ENCODE assay signal across 13 cellular contexts in the genomic region with DNA sequence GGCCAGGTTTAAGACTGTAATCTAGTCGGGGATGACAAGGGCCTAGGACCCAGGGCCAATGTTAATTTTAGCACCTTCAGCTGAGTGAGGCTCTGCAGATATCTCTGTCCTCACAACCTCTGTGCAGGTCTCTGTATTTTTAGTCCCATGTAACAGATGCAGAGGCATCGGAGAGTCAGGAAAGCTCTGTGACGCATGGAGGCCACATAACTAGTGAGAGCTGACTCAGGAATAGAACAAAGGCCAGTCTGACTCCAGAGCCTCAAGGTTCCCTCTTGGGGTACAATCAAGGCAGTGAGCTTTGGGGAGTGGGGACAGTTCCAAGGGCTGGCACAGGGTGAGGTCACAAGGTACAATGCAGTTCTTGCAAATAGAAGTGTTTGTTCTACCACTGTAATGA. TPM values are rescaled to one million over a fixed set of nuclear protein-coding genes. Genes with fewer than 3 reads are reported as not detected.
DNase-seq lines count a peak whose midpoint lies in the region; FAIRE-seq and TF ChIP-seq lines count a peak whose summit lies in the region.
"Had no signal": no experiment of that assay in that cellular context is flagged by ENCODE, and none has a peak within 500 bp of the region (broad histone marks: within the 10 kb centered on the region; RNA-seq: fewer than 3 reads in every experiment).

No MANE protein-coding gene starts in this region.

- H3K4me1 ChIP-seq in cardiac muscle cell (ENCODE audit: low read depth), result peaks cover 56% of the 10 kb centered on the region
- H3K4me1 ChIP-seq in uterus, result peaks cover 15% of the 10 kb centered on the region in 2 donors

- no peak overlapping the region for H3K4me3 ChIP-seq in cardiac muscle cell
- H3K4me3 ChIP-seq in uterus, result no peak overlapping the region

- peak; percentile 66 for DNase-seq in astrocyte of the hippocampus (ENCODE audit: low read depth, low spot score)
- DNase-seq in cardiac muscle cell (ENCODE audit: low read depth in 1 of 2, low spot score in 1 of 2), result peak in 1 of 2 donors; percentile 57
- peak; percentile 15 for DNase-seq in occipital lobe (lab: John Stamatoyannopoulos, UW)
- DNase-seq in uterus, result no peak
- no peak for DNase-seq in NCI-H1694 (lab: John Stamatoyannopoulos, UW)
- no peak for DNase-seq in hippocampal formation (lab: John Stamatoyannopoulos, UW)
- DNase-seq in HTR-8/SVneo (ENCODE audit: insufficient read length, low spot score), result no peak
- DNase-seq: activated gamma-delta T cell treated with Interleukin-2 at 50 U/mL for 16 hours, DND-41, NCI-H1048, NCI-H226 had no signal

- FAIRE-seq in HTR-8/SVneo (lab: Jason Lieb, UNC), result no peak

- H3K9me3 ChIP-seq in cardiac muscle cell (ENCODE audit: low read depth) (no peaks in the 10 kb centered on the region), uterus (no peaks in the 10 kb centered on the region)

- H3K27me3 ChIP-seq in cardiac muscle cell (no peaks in the 10 kb centered on the region), uterus (no peaks in the 10 kb centered on the region)

- no peak for TF ChIP-seq CTCF in cardiac muscle cell (IDR thresholded peaks at IDR 0.05; ENCODE audit: low read depth, low read length)
- no peak for TF ChIP-seq CTCF in uterus (IDR thresholded peaks at IDR 0.05)

- peak overlapping the region; percentile 81 for H3K27ac ChIP-seq in cardiac muscle cell
- H3K27ac ChIP-seq in uterus, result peak overlapping the region; percentile 27 to 80
- H3K27ac ChIP-seq: epithelial cell of prostate, parathyroid adenoma had no signal

- TF ChIP-seq POLR2A in uterus (IDR thresholded peaks at IDR 0.05), result no peak

- intact Hi-C loops in uterus (cut with DNase I; ENCODE audit: low total_unique reads), result loop anchor here (10.0 kb wide), 1 partner anchor 175 kb away; no protein-coding TSS in a partner anchor

- H3K36me3 ChIP-seq in cardiac muscle cell (no peaks in the 10 kb centered on the region), uterus (no peaks in the 10 kb centered on the region)

RNA-seq across cellular contexts. Expression of gene FSTL1, which starts 31.0 kb away (rescaled TPM):
- total RNA-seq in cardiac muscle cell (241 and 353 TPM in 2 replicates), occipital lobe (63.8 TPM), uterus (1,000 to 10,000 TPM in 1 of 4 donors, 100 to 1,000 TPM in 3; 311 to 1,355 (median 418) TPM)
- polyA plus RNA-seq in cardiac muscle cell, result 142 and 253 TPM in 2 replicates

Comparison
In these comparisons a context has a peak if more than half of its experiments do, and no peak if none do; other contexts are left out.
1. DNase-seq: peak in astrocyte of the hippocampus (single experiment) and occipital lobe (single experiment); none in uterus (0 of 2), NCI-H1694 (single experiment), hippocampal formation (0 of 2) and HTR-8/SVneo (single experiment).